8 cellular contexts compared by ENCODE assay signal in the genomic region with DNA sequence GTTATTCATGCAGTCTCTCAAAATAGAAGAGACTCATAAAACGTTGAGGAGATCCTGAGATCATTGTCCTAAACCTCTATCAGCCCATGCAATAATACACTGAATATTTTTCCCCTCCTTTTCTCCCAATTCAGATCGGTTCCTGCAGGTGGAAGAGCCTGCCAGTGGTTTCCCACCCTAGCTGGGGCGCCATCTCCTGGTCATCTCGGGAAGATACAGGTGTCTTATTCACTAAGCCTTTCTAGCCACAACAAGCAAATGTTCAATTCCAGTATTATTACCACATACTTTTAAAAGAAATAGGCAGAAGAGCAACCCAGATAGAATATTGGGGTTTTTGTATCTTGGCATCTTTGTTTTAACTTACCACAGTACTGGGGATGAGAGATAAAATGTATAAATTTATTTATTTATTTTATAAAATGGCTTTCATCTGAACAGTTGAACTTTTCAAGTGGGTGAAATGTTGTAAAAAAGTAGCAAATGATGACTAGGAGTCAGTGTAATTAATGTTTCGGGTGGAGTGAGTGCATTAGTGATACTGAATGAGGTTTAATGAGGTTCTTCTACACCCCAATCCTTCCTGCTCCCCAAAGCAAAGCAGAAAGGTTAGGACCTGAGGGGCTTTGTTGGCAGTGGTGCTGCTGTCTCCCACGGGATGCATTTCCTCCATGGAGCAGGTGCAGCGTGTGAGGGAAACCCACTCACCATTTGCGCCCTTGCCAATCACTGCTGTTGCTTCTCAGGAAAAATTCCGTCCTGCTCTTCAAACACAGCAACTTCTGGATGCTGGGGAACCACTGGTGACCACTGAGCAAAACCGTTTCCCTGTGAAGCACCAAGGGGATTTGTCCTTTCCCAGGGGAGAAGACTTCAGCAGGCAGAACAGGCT.
A peak's percentile ranks its signal among the peaks of the same experiment; 100 is the strongest.
DNase-seq lines count a peak whose midpoint lies in the region; ATAC-seq and TF ChIP-seq lines count a peak whose summit lies in the region.

No MANE protein-coding gene starts in this region.

- peaks cover 8% of the 10 kb centered on the region for H3K4me1 Mint-ChIP-seq in activated CD8-positive, alpha-beta T cell treated with anti-CD3 and anti-CD28 coated beads for 36 hours (ENCODE audit: low read depth)
- peaks cover 3 to 4% of the 10 kb centered on the region in 2 donors for H3K4me1 Mint-ChIP-seq in effector memory CD8-positive, alpha-beta T cell (ENCODE audit: low read depth in 2 of 2)
- H3K4me1 Mint-ChIP-seq in stimulated activated effector memory CD8-positive, alpha-beta T cell treated with anti-CD3 and anti-CD28 coated beads, Interleukin-12 subunit alpha, Interleukin-12 subunit beta, amount 100 ng/mL, for 72 hours, result peaks cover 5% of the 10 kb centered on the region

- POLR2A ChIA-PET in activated CD8-positive, alpha-beta T cell treated with anti-CD3 and anti-CD28 coated beads for 36 hours (lab: Charles Lee), result interaction anchor here (0.8 kb wide), 1 partner anchor 535 kb away, joined by 3 read pairs; no protein-coding TSS in a partner anchor

- no peak overlapping the region for H3K4me3 Mint-ChIP-seq in activated CD8-positive, alpha-beta T cell treated with anti-CD3 and anti-CD28 coated beads for 36 hours
- H3K4me3 Mint-ChIP-seq in effector memory CD8-positive, alpha-beta T cell, result no peak overlapping the region
- no peak overlapping the region for H3K4me3 Mint-ChIP-seq in stimulated activated effector memory CD8-positive, alpha-beta T cell treated with anti-CD3 and anti-CD28 coated beads, Interleukin-12 subunit alpha, Interleukin-12 subunit beta, amount 100 ng/mL, for 72 hours

- no peak overlapping the region for H3K27ac Mint-ChIP-seq in activated CD8-positive, alpha-beta T cell treated with anti-CD3 and anti-CD28 coated beads for 36 hours
- no peak overlapping the region for H3K27ac Mint-ChIP-seq in effector memory CD8-positive, alpha-beta T cell
- no peak overlapping the region for H3K27ac Mint-ChIP-seq in stimulated activated effector memory CD8-positive, alpha-beta T cell treated with anti-CD3 and anti-CD28 coated beads, Interleukin-12 subunit alpha, Interleukin-12 subunit beta, amount 100 ng/mL, for 72 hours

- peak; percentile 93 for TF ChIP-seq CTCF in activated CD8-positive, alpha-beta T cell treated with anti-CD3 and anti-CD28 coated beads for 36 hours (IDR thresholded peaks at IDR 0.05)
- peak; percentile 53 for TF ChIP-seq CTCF in mucosa of descending colon (IDR thresholded peaks at IDR 0.05)

- CTCF ChIA-PET in activated CD8-positive, alpha-beta T cell treated with anti-CD3 and anti-CD28 coated beads for 36 hours (lab: Charles Lee), result interaction anchor here (0.9 to 1.9 kb wide), 8 partner anchors 20 to 179 kb away, joined by 3 to 11 read pairs (median 4); no protein-coding TSS in a partner anchor

- H3K9me3 ChIP-seq in mucosa of descending colon, result no peaks in the 10 kb centered on the region

- H3K36me3 Mint-ChIP-seq in activated CD8-positive, alpha-beta T cell treated with anti-CD3 and anti-CD28 coated beads for 36 hours (ENCODE audit: low read depth), result no peaks in the 10 kb centered on the region
- H3K36me3 Mint-ChIP-seq in effector memory CD8-positive, alpha-beta T cell (ENCODE audit: insufficient read depth), result no peaks in the 10 kb centered on the region
- H3K36me3 Mint-ChIP-seq in stimulated activated effector memory CD8-positive, alpha-beta T cell treated with anti-CD3 and anti-CD28 coated beads, Interleukin-12 subunit alpha, Interleukin-12 subunit beta, amount 100 ng/mL, for 72 hours, result no peaks in the 10 kb centered on the region

- H3K27me3 Mint-ChIP-seq in activated CD8-positive, alpha-beta T cell treated with anti-CD3 and anti-CD28 coated beads for 36 hours, result no peaks in the 10 kb centered on the region
- peaks cover 19 to 47% of the 10 kb centered on the region in 2 donors for H3K27me3 Mint-ChIP-seq in effector memory CD8-positive, alpha-beta T cell

- H3K4me3 ChIP-seq in mucosa of descending colon, result no peak overlapping the region

- H3K36me3 ChIP-seq in mucosa of descending colon (ENCODE audit: low read depth), result no peaks in the 10 kb centered on the region

- peak; percentile 64 for DNase-seq in ELF-1 (ENCODE audit: low read depth, low spot score)
- DNase-seq in NCI-H748 treated with DMSO at 0.1 percent for 48 hours (lab: John Stamatoyannopoulos, UW), result peak; percentile 35
- peak; percentile 82 for DNase-seq in activated CD8-positive, alpha-beta T cell treated with anti-CD3 and anti-CD28 coated beads for 36 hours
- peak; percentile 52 to 61 (median 59) for DNase-seq in effector memory CD8-positive, alpha-beta T cell
- DNase-seq in mucosa of descending colon, result peak in 2 of 3 donors; percentile 66 to 78
- peak; percentile 42 to 73 for DNase-seq in stimulated activated effector memory CD8-positive, alpha-beta T cell treated with anti-CD3 and anti-CD28 coated beads, Interleukin-12 subunit alpha, Interleukin-12 subunit beta, amount 100 ng/mL, for 72 hours (ENCODE audit: low spot score in 2 of 2)

- intact Hi-C loops in activated CD8-positive, alpha-beta T cell treated with anti-CD3 and anti-CD28 coated beads for 36 hours (cut with micrococcal nuclease), result loop anchor here (1.0 kb wide), 1 partner anchor 176 kb away; no protein-coding TSS in a partner anchor
- intact Hi-C loops in mucosa of descending colon (cut with DNase I, micrococcal nuclease), result no loop called here

- H3K9me3 Mint-ChIP-seq in activated CD8-positive, alpha-beta T cell treated with anti-CD3 and anti-CD28 coated beads for 36 hours, result no peaks in the 10 kb centered on the region
- H3K9me3 Mint-ChIP-seq in effector memory CD8-positive, alpha-beta T cell, result no peaks in the 10 kb centered on the region
- no peaks in the 10 kb centered on the region for H3K9me3 Mint-ChIP-seq in stimulated activated effector memory CD8-positive, alpha-beta T cell treated with anti-CD3 and anti-CD28 coated beads, Interleukin-12 subunit alpha, Interleukin-12 subunit beta, amount 100 ng/mL, for 72 hours

- no peaks in the 10 kb centered on the region for H3K4me1 ChIP-seq in mucosa of descending colon (ENCODE audit: low read depth)

- ATAC-seq in HG03108 (IDR thresholded peaks at IDR 0.05; ENCODE audit: unreplicated experiment), result peak; percentile 66
- ATAC-seq in activated CD8-positive, alpha-beta T cell treated with anti-CD3 and anti-CD28 coated beads for 36 hours, result peak; percentile 76
- peak; percentile 69 for ATAC-seq in effector memory CD8-positive, alpha-beta T cell (replicated peaks)
- ATAC-seq in mucosa of descending colon, result peak; percentile 80
- peak; percentile 59 for ATAC-seq in stimulated activated effector memory CD8-positive, alpha-beta T cell treated with anti-CD3 and anti-CD28 coated beads, Interleukin-12 subunit alpha, Interleukin-12 subunit beta, amount 100 ng/mL, for 72 hours
- ATAC-seq in GM18870 (IDR thresholded peaks at IDR 0.05; ENCODE audit: unreplicated experiment), result no peak
